In the genomic region with DNA sequence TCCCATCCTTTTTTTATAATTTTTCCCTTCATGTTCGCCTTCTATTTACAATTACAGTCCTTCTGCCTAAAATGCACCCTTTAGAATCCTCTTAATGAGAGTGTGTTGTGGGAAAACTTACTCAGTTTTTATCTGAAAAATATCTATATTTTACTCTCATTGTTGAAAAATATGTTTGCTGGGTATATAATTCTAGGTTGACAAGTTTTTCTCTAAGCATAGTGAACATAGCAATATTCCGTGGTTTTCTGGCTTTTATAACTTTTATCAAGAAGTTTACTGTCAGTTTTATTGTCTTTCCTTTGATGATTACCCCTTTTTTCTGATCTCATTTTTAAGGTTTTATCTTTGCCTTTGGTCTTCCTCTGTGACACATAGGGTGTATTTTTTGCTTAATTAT, we compare ENCODE assay signal across 27 cellular contexts.
"Had no signal": no experiment of that assay in that cellular context is flagged by ENCODE, and none has a peak within 500 bp of the region (broad histone marks: within the 10 kb centered on the region; RNA-seq: fewer than 3 reads in every experiment).

No MANE protein-coding gene starts in this region.

- H3K9me3 ChIP-seq: testis, thyroid gland, upper lobe of right lung, uterus, vagina had no signal

- H3K27ac ChIP-seq: stomach, suprapubic skin, testis, thoracic aorta, thyroid gland, tibial artery, tibial nerve, transverse colon, upper lobe of left lung, upper lobe of right lung, uterus, vagina had no signal

- FAIRE-seq: urothelium cell line had no signal

- H3K4me3 ChIP-seq: stomach, suprapubic skin, testis, thoracic aorta, thyroid gland, tibial artery, tibial nerve, transverse colon, upper lobe of left lung, upper lobe of right lung, uterus, vagina had no signal

- H3K4me1 ChIP-seq: stomach, suprapubic skin, testis, thyroid gland, tibial artery, tibial nerve, transverse colon, upper lobe of left lung, upper lobe of right lung, uterus, vagina had no signal

- DNase-seq: stimulated activated CD4-positive, alpha-beta T cell treated with anti-CD3 and anti-CD28 coated beads, Interleukin-2, amount 100 ng/mL, for 48 hours; stimulated activated CD4-positive, alpha-beta T cell treated with anti-CD3 and anti-CD28 coated beads, Interleukin-4, amount 100 ng/mL, for 1 hour; stimulated activated CD4-positive, alpha-beta T cell treated with anti-CD3 and anti-CD28 coated beads, Interleukin-4, amount 100 ng/mL, for 24 hours; stimulated activated CD4-positive, alpha-beta T cell treated with anti-CD3 and anti-CD28 coated beads, Interleukin-4, amount 100 ng/mL, for 4 hours; stimulated activated CD8-positive, alpha-beta memory T cell treated with anti-CD3 and anti-CD28 coated beads, Interleukin-4, amount 100 ng/mL, for 48 hours; stimulated activated naive B cell treated with anti-CD40 and anti-IgM and Interleukin-4, amounts not matched to agents 10 μg/mL and 1 μg/mL and 100 μg/mL, for 72 hours; stimulated activated naive CD4-positive, alpha-beta T cell; stimulated activated naive CD4-positive, alpha-beta T cell treated with Interleukin-2 at 50 U/mL for 16 hours; stimulated activated naive CD8-positive, alpha-beta T cell treated with anti-CD3 and anti-CD28 coated beads, Interleukin-15, amount 100 ng/mL, for 72 hours; stimulated activated naive CD8-positive, alpha-beta T cell treated with anti-CD3 and anti-CD28 coated beads, Interleukin-15, Interleukin-2, amounts not matched to agents 100 U/mL and 50 U/mL, for 24 hours; stomach; substantia nigra; testis; thyroid gland; tibial artery; transverse colon; trophoblast cell; upper lobe of left lung; upper lobe of right lung; uterus had no signal

- ATAC-seq: stimulated activated effector memory CD8-positive, alpha-beta T cell treated with anti-CD3 and anti-CD28 coated beads, Interleukin-12 subunit alpha, Interleukin-12 subunit beta, amount 100 ng/mL, for 72 hours; stimulated activated memory B cell treated with anti-CD40 and anti-IgM and Interleukin-4, amounts not matched to agents 10 μg/mL and 1 μg/mL and 100 μg/mL, for 72 hours; stimulated activated naive B cell treated with anti-CD40 and anti-IgM and Interleukin-4, amounts not matched to agents 10 μg/mL and 1 μg/mL and 100 μg/mL, for 72 hours; stimulated activated naive CD8-positive, alpha-beta T cell treated with anti-CD3 and anti-CD28 coated beads, Interleukin-15, amount 100 ng/mL, for 72 hours; stimulated activated naive CD8-positive, alpha-beta T cell treated with anti-CD3 and anti-CD28 coated beads, Interleukin-15, Interleukin-2, amounts not matched to agents 100 U/mL and 50 U/mL, for 24 hours; upper lobe of right lung had no signal

- H3K36me3 ChIP-seq: stomach, suprapubic skin, thoracic aorta, thyroid gland, tibial artery, tibial nerve, transverse colon, upper lobe of left lung, upper lobe of right lung, uterus, vagina had no signal
